8 cellular contexts compared by ENCODE assay signal in genomic region chr11:71786369-71787013, GRCh38. TPM values are rescaled to one million over a fixed set of nuclear protein-coding genes. Genes with fewer than 3 reads are reported as not detected.
DNase-seq lines count a peak whose midpoint lies in the region; ATAC-seq and TF ChIP-seq lines count a peak whose summit lies in the region.
"Not testable (repeated sequence)": the region's sequence is repeated elsewhere in the genome, so short reads cannot be mapped to it uniquely, and the experiment has no call there.

No MANE protein-coding gene starts in this region.

- peak overlapping the region; percentile 92 for H3K27ac ChIP-seq in layer of hippocampus (ENCODE audit: low read depth, low read length)
- peak overlapping the region; percentile 84 to 92 (median 88) for H3K27ac ChIP-seq in sigmoid colon

- H3K9ac ChIP-seq in endocrine pancreas (ENCODE audit: control insufficient read depth, insufficient read depth, low read length): peak overlapping the region; percentile 41

- TF ChIP-seq EP300 in sigmoid colon (IDR thresholded peaks at IDR 0.05): not testable (repeated sequence)

- WGBS in sigmoid colon, 2 donors: 1 to 2% methylated on average over 51 of the region's 51 CpGs

- H3K27me3 Mint-ChIP-seq in activated T-cell treated with anti-CD3 and anti-CD28 coated beads, Interleukin-2, amount 50 U/mL, for 24 hours: not testable (repeated sequence)

- H3K27ac Mint-ChIP-seq in activated T-cell treated with anti-CD3 and anti-CD28 coated beads, Interleukin-2, amount 50 U/mL, for 24 hours: peak overlapping the region; percentile 99

- TF ChIP-seq CTCF in sigmoid colon (IDR thresholded peaks at IDR 0.05): not testable (repeated sequence)

- H3K4me3 ChIP-seq in endocrine pancreas (ENCODE audit: control insufficient read depth, insufficient read depth, low read length) (peak overlapping the region; percentile 10), sigmoid colon (peak overlapping the region; percentile 56 to 78 (median 63))

- TF ChIP-seq POLR2A in sigmoid colon (IDR thresholded peaks at IDR 0.05): peak; percentile 58 to 62

- peaks cover 32% of the 10 kb centered on the region for H3K36me3 Mint-ChIP-seq in activated T-cell treated with anti-CD3 and anti-CD28 coated beads, Interleukin-2, amount 50 U/mL, for 24 hours (ENCODE audit: low read depth)

- H3K4me3 Mint-ChIP-seq in activated T-cell treated with anti-CD3 and anti-CD28 coated beads, Interleukin-2, amount 50 U/mL, for 24 hours: peak overlapping the region; percentile 91

- ATAC-seq in GM19025 (IDR thresholded peaks at IDR 0.05; ENCODE audit: low read depth, unreplicated experiment) (peak; percentile 21), HG03108 (IDR thresholded peaks at IDR 0.05; ENCODE audit: unreplicated experiment) (peak; percentile 37)

- H3K4me1 Mint-ChIP-seq in activated T-cell treated with anti-CD3 and anti-CD28 coated beads, Interleukin-2, amount 50 U/mL, for 24 hours (ENCODE audit: low read depth): peaks cover 26% of the 10 kb centered on the region

- not testable (repeated sequence) for H3K4me1 ChIP-seq in endocrine pancreas (ENCODE audit: control insufficient read depth, insufficient read depth, low read length)
- peaks cover 0 to 11% (median 3%) of the 10 kb centered on the region in 4 donors for H3K4me1 ChIP-seq in sigmoid colon

- not testable (repeated sequence) for H3K36me3 ChIP-seq in endocrine pancreas (ENCODE audit: control insufficient read depth, insufficient read depth, low read length); sigmoid colon

- H3K9me3 ChIP-seq in endocrine pancreas (ENCODE audit: control insufficient read depth, low read length); sigmoid colon: not testable (repeated sequence)

- peak; percentile 78 for DNase-seq in AG08396 (ENCODE audit: low spot score)
- peak; percentile 50 for DNase-seq in NCI-H226
- not testable (repeated sequence) for DNase-seq in activated T-cell treated with anti-CD3 and anti-CD28 coated beads, Interleukin-2, amount 50 U/mL, for 24 hours; sigmoid colon

- H3K27me3 ChIP-seq in endocrine pancreas (ENCODE audit: control insufficient read depth, insufficient read depth, low read length); layer of hippocampus (ENCODE audit: control insufficient read depth, insufficient read depth, low read length); sigmoid colon: not testable (repeated sequence)

- not testable (repeated sequence) for H3K9me3 Mint-ChIP-seq in activated T-cell treated with anti-CD3 and anti-CD28 coated beads, Interleukin-2, amount 50 U/mL, for 24 hours

- intact Hi-C loops in sigmoid colon (cut with DNase I): loop anchor here (5.0 kb wide), 1 partner anchor 334 kb away; the partner anchor contains the start of gene NADSYN1

RNA-seq across cellular contexts. Expression of gene DEFB108B, which starts 46.5 kb away (rescaled TPM):
- not detected for total RNA-seq in sigmoid colon
- not detected for polyA plus RNA-seq in sigmoid colon
